ENCODE assay signal across 29 cellular contexts in the genomic region with DNA sequence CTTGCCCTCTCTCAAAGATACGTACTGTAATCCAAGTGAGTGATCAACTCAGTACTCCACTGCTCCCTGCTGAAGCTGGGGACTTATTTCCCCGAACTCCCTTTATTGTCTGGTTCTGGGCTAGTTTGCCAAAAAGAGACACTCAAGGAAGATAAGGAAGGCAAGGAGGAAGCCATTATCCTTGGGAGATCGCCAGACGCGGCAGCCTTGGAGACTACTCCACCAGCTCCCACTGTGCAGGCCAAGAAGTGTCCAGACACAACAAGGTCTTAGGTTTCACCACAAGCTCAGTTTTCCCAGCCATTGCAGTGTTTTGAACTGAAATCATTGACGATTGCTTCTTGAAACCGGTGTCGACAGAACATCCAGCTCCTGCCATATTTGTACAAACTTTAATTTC.
"Had no signal": no experiment of that assay in that cellular context is flagged by ENCODE, and none has a peak within 500 bp of the region (broad histone marks: within the 10 kb centered on the region; RNA-seq: fewer than 3 reads in every experiment).

No MANE protein-coding gene starts in this region.

- ATAC-seq: gastroesophageal sphincter, left colon, pancreas, T-cell, upper lobe of right lung had no signal

- H3K9me3 ChIP-seq: adrenal gland, ascending aorta, colonic mucosa, esophagus squamous epithelium, gastroesophageal sphincter, pancreas, right atrium auricular region, spleen, suprapubic skin, tibial artery, upper lobe of right lung had no signal

- H3K27me3 ChIP-seq: adrenal gland, ascending aorta, colonic mucosa, esophagus squamous epithelium, gastroesophageal sphincter, pancreas, right atrium auricular region, spleen, suprapubic skin, tibial artery, upper lobe of right lung had no signal

- H3K4me1 ChIP-seq: adrenal gland, ascending aorta, colonic mucosa, esophagus squamous epithelium, gastroesophageal sphincter, pancreas, right atrium auricular region, spleen, suprapubic skin, tibial artery, upper lobe of right lung had no signal

- H3K36me3 ChIP-seq: adrenal gland, ascending aorta, colonic mucosa, esophagus squamous epithelium, gastroesophageal sphincter, pancreas, right atrium auricular region, spleen, suprapubic skin, tibial artery, upper lobe of right lung had no signal

- H3K4me3 ChIP-seq: adrenal gland, ascending aorta, colonic mucosa, esophagus squamous epithelium, gastroesophageal sphincter, pancreas, right atrium auricular region, spleen, suprapubic skin, tibial artery, upper lobe of right lung had no signal

- FAIRE-seq: endometrium, kidney, pancreas had no signal

- H3K27ac ChIP-seq: adrenal gland, ascending aorta, colonic mucosa, epithelial cell of prostate, esophagus squamous epithelium, gastroesophageal sphincter, pancreas, right atrium auricular region, spleen, suprapubic skin, tibial artery, upper lobe of right lung had no signal

- DNase-seq: activated CD4-positive, alpha-beta T cell treated with anti-CD3 and anti-CD28 coated beads for 4 hours; activated CD4-positive, alpha-beta T cell treated with anti-CD3 and anti-CD28 coated beads, Interleukin-2, amount 50 U/mL, for 4 hours; activated CD4-positive, CD25-positive, alpha-beta regulatory T cell; activated CD8-positive, alpha-beta memory T cell treated with anti-CD3 and anti-CD28 coated beads for 24 hours; activated effector memory CD4-positive, alpha-beta T cell treated with anti-CD3 and anti-CD28 coated beads, Interleukin-2, amount 50 U/mL, for 16 hours; activated naive CD4-positive, alpha-beta T cell treated with anti-CD3 and anti-CD28 coated beads for 36 hours; activated naive CD8-positive, alpha-beta T cell treated with anti-CD3 and anti-CD28 coated beads for 36 hours; adrenal gland; colonic mucosa; effector CD8-positive, alpha-beta T cell; esophagus squamous epithelium; hippocampal formation; kidney; left colon; mammary epithelial cell; naive B cell; nephron progenitor cell; pancreas; spleen; stimulated activated naive CD4-positive, alpha-beta T cell; T-cell; tibial artery; upper lobe of right lung had no signal
